ENCODE assay signal across 8 cellular contexts in genomic region chr22:19122143-19122751, GRCh38. TPM values are rescaled to one million over a fixed set of nuclear protein-coding genes. Genes with fewer than 3 reads are reported as not detected.
DNase-seq lines count a peak whose midpoint lies in the region; ATAC-seq and TF ChIP-seq lines count a peak whose summit lies in the region.

Gene DGCR2 (minus strand): TSS chr22:19122412. CDS start chr22:19122206, 206 bp downstream.

- no peak for TF ChIP-seq CTCF in GM12865 (IDR thresholded peaks at IDR 0.05; ENCODE audit: insufficient read depth, low read depth, low read length, missing control alignments)
- no peak for TF ChIP-seq CTCF in parathyroid adenoma (IDR thresholded peaks at IDR 0.05)
- TF ChIP-seq CTCF in tibial artery (IDR thresholded peaks at IDR 0.05) = no peak

- H3K36me3 Mint-ChIP-seq in activated naive CD8-positive, alpha-beta T cell treated with anti-CD3 and anti-CD28 coated beads, Interleukin-2, amount 50 U/mL, for 24 hours (ENCODE audit: low read depth) = peaks cover 2% of the 10 kb centered on the region

- H3K27ac ChIP-seq in parathyroid adenoma = peak within 1 kb of the TSS; percentile 80
- peak within 1 kb of the TSS; percentile 89 to 96 for H3K27ac ChIP-seq in tibial artery

- H3K79me2 ChIP-seq in parathyroid adenoma = peaks cover 29% of the 10 kb centered on the region

- peak within 1 kb of the TSS; percentile 84 for H3K4me3 ChIP-seq in GM12865 (ENCODE audit: low read depth, low read length)
- peak within 1 kb of the TSS; percentile 85 for H3K4me3 ChIP-seq in parathyroid adenoma (ENCODE audit: low read depth, low read length)
- H3K4me3 ChIP-seq in tibial artery = peak within 1 kb of the TSS; percentile 84 to 96

- H3K4me1 ChIP-seq in parathyroid adenoma = peaks cover 5% of the 10 kb centered on the region
- peaks cover 0 to 55% (median 38%) of the 10 kb centered on the region in 4 donors for H3K4me1 ChIP-seq in tibial artery

- DNase-seq in GM12865 (ENCODE audit: low read depth) = peak; percentile 98
- DNase-seq in NCI-H1436 (lab: John Stamatoyannopoulos, UW) = peak; percentile 97
- peak; percentile 90 for DNase-seq in SW480 (ENCODE audit: low spot score)
- DNase-seq in activated naive CD8-positive, alpha-beta T cell treated with anti-CD3 and anti-CD28 coated beads, Interleukin-2, amount 50 U/mL, for 24 hours = peak; percentile 98
- peak; percentile 97 for DNase-seq in Right ventricle myocardium superior
- peak; percentile 96 to 98 for DNase-seq in tibial artery

- peak within 1 kb of the TSS; percentile 78 for H3K27ac Mint-ChIP-seq in activated naive CD8-positive, alpha-beta T cell treated with anti-CD3 and anti-CD28 coated beads, Interleukin-2, amount 50 U/mL, for 24 hours

- peak within 1 kb of the TSS; percentile 88 for H2AFZ ChIP-seq in parathyroid adenoma

- no peaks in the 10 kb centered on the region for H3K27me3 Mint-ChIP-seq in activated naive CD8-positive, alpha-beta T cell treated with anti-CD3 and anti-CD28 coated beads, Interleukin-2, amount 50 U/mL, for 24 hours

- H3K9me3 ChIP-seq in parathyroid adenoma (ENCODE audit: control insufficient read depth, low read length) = no peaks in the 10 kb centered on the region
- H3K9me3 ChIP-seq in tibial artery = no peaks in the 10 kb centered on the region

- intact Hi-C loops in Right ventricle myocardium superior (cut with DNase I) (no loop called here), tibial artery (cut with DNase I; ENCODE audit: low total_unique reads) (no loop called here)

- peaks cover 54% of the 10 kb centered on the region for H3K4me1 Mint-ChIP-seq in activated naive CD8-positive, alpha-beta T cell treated with anti-CD3 and anti-CD28 coated beads, Interleukin-2, amount 50 U/mL, for 24 hours

- no peaks in the 10 kb centered on the region for H3K27me3 ChIP-seq in parathyroid adenoma (ENCODE audit: control insufficient read depth, insufficient read depth, low read length)
- no peaks in the 10 kb centered on the region for H3K27me3 ChIP-seq in tibial artery

- peak within 1 kb of the TSS; percentile 93 for H3K4me3 Mint-ChIP-seq in activated naive CD8-positive, alpha-beta T cell treated with anti-CD3 and anti-CD28 coated beads, Interleukin-2, amount 50 U/mL, for 24 hours

- no peak within 1 kb of the TSS for H3K9ac ChIP-seq in parathyroid adenoma

- H3K4me2 ChIP-seq in parathyroid adenoma (ENCODE audit: low read length) = peak within 1 kb of the TSS; percentile 84

- H3K36me3 ChIP-seq in parathyroid adenoma (ENCODE audit: control insufficient read depth, insufficient read depth, low read length) (no peaks in the 10 kb centered on the region), tibial artery (no peaks in the 10 kb centered on the region)

- ATAC-seq in HG02763 (IDR thresholded peaks at IDR 0.05; ENCODE audit: unreplicated experiment) = peak; percentile 80
- ATAC-seq in activated naive CD8-positive, alpha-beta T cell treated with anti-CD3 and anti-CD28 coated beads, Interleukin-2, amount 50 U/mL, for 24 hours = peak; percentile 98
- peak; percentile 97 for ATAC-seq in Right ventricle myocardium superior (ENCODE audit: poor library complexity)

- no peaks in the 10 kb centered on the region for H3K9me3 Mint-ChIP-seq in activated naive CD8-positive, alpha-beta T cell treated with anti-CD3 and anti-CD28 coated beads, Interleukin-2, amount 50 U/mL, for 24 hours

RNA-seq across cellular contexts. Expression of gene DGCR2, which starts in this region (rescaled TPM):
- 29.7 TPM for total RNA-seq in Right ventricle myocardium superior

Comparison
In these comparisons a context has a peak if more than half of its experiments do, and no peak if none do; other contexts are left out.
1. Peak in every context shown above with its lines: DNase-seq, ATAC-seq, H3K4me3 ChIP-seq and H3K27ac ChIP-seq.